8 cellular contexts compared by ENCODE assay signal in genomic region chr1:175481126-175482071, GRCh38.
DNase-seq lines count a peak whose midpoint lies in the region; ATAC-seq and TF ChIP-seq lines count a peak whose summit lies in the region.

No MANE protein-coding gene starts in this region.

- no peak for DNase-seq in activated CD8-positive, alpha-beta memory T cell treated with anti-CD3 and anti-CD28 coated beads, Interleukin-2, amount 10 ng/mL, durations not matched to agents 7 days and 5 days
- no peak for DNase-seq in activated CD8-positive, alpha-beta memory T cell treated with anti-CD3 and anti-CD28 coated beads for 24 hours
- DNase-seq in NCI-H1417 treated with DMSO at 0.1 percent for 48 hours (lab: John Stamatoyannopoulos, UW) (peak; percentile 2), body of pancreas (no peak), left lobe of liver (ENCODE audit: low spot score) (no peak), SHP77 treated with DMSO at 0.1 percent for 48 hours (lab: John Stamatoyannopoulos, UW) (no peak)

- CTCF ChIA-PET in activated CD8-positive, alpha-beta memory T cell treated with anti-CD3 and anti-CD28 coated beads, Interleukin-2, amount 10 ng/mL, durations not matched to agents 7 days and 5 days (lab: Charles Lee): interaction anchor here (0.8 kb wide), 1 partner anchor 336 kb away, joined by 3 read pairs; no protein-coding TSS in a partner anchor

- WGBS in body of pancreas, 2 donors: 41 to 46% methylated on average over 10 of the region's 10 CpGs

- H3K9me3 Mint-ChIP-seq in activated CD8-positive, alpha-beta memory T cell treated with anti-CD3 and anti-CD28 coated beads, Interleukin-2, amount 10 ng/mL, durations not matched to agents 7 days and 5 days (ENCODE audit: low read depth): no peaks in the 10 kb centered on the region

- no peak overlapping the region for H3K4me3 Mint-ChIP-seq in activated CD8-positive, alpha-beta memory T cell treated with anti-CD3 and anti-CD28 coated beads, Interleukin-2, amount 10 ng/mL, durations not matched to agents 7 days and 5 days

- H3K27ac Mint-ChIP-seq in activated CD8-positive, alpha-beta memory T cell treated with anti-CD3 and anti-CD28 coated beads, Interleukin-2, amount 10 ng/mL, durations not matched to agents 7 days and 5 days: no peak overlapping the region

- H3K27me3 ChIP-seq in body of pancreas: no peaks in the 10 kb centered on the region

- ATAC-seq in activated CD8-positive, alpha-beta memory T cell treated with anti-CD3 and anti-CD28 coated beads, Interleukin-2, amount 10 ng/mL, durations not matched to agents 7 days and 5 days: peak; percentile 53
- ATAC-seq in body of pancreas (peak; percentile 45), left lobe of liver (peak; percentile 86), GM19455 (IDR thresholded peaks at IDR 0.05; ENCODE audit: unreplicated experiment) (no peak), GM19452 (IDR thresholded peaks at IDR 0.05; ENCODE audit: unreplicated experiment) (no peak)

- H3K27me3 Mint-ChIP-seq in activated CD8-positive, alpha-beta memory T cell treated with anti-CD3 and anti-CD28 coated beads, Interleukin-2, amount 10 ng/mL, durations not matched to agents 7 days and 5 days: peaks cover 43% of the 10 kb centered on the region

- no peaks in the 10 kb centered on the region for H3K9me3 ChIP-seq in body of pancreas

- TF ChIP-seq POLR2A in body of pancreas (IDR thresholded peaks at IDR 0.05): no peak

- H3K27ac ChIP-seq in body of pancreas: no peak overlapping the region

- H3K36me3 ChIP-seq in body of pancreas (replicated peaks in 1 of 2; ENCODE audit: insufficient read depth in 1 of 2, low read depth in 2 of 2): no peaks in the 10 kb centered on the region

- H3K4me3 ChIP-seq in body of pancreas: no peak overlapping the region

- no peaks in the 10 kb centered on the region for H3K4me1 ChIP-seq in body of pancreas

- TF ChIP-seq CTCF in body of pancreas (IDR thresholded peaks at IDR 0.05): peak; percentile 19 to 70 (median 63)

- H3K4me1 Mint-ChIP-seq in activated CD8-positive, alpha-beta memory T cell treated with anti-CD3 and anti-CD28 coated beads, Interleukin-2, amount 10 ng/mL, durations not matched to agents 7 days and 5 days: peaks cover 3% of the 10 kb centered on the region

- H3K36me3 Mint-ChIP-seq in activated CD8-positive, alpha-beta memory T cell treated with anti-CD3 and anti-CD28 coated beads, Interleukin-2, amount 10 ng/mL, durations not matched to agents 7 days and 5 days: no peaks in the 10 kb centered on the region

- intact Hi-C loops in body of pancreas (cut with DNase I): no loop called here

Comparison
In these comparisons a context has a peak if more than half of its experiments do, and no peak if none do; other contexts are left out.
1. ATAC-seq: peak in activated CD8-positive, alpha-beta memory T cell treated with anti-CD3 and anti-CD28 coated beads, Interleukin-2, amount 10 ng/mL, durations not matched to agents 7 days and 5 days (single experiment), body of pancreas (single experiment) and left lobe of liver (single experiment); none in GM19455 (single experiment) and GM19452 (single experiment).